ENCODE assay signal across 9 cellular contexts in genomic region chr12:92745874-92746553, GRCh38.
DNase-seq lines count a peak whose midpoint lies in the region; ATAC-seq and TF ChIP-seq lines count a peak whose summit lies in the region.
"Had no signal": no experiment of that assay in that cellular context is flagged by ENCODE, and none has a peak within 500 bp of the region (broad histone marks: within the 10 kb centered on the region; RNA-seq: fewer than 3 reads in every experiment).

No MANE protein-coding gene starts in this region.

- no peaks in the 10 kb centered on the region for H3K9me3 ChIP-seq in RWPE2 (ENCODE audit: severe bottlenecking)

- peak overlapping the region; percentile 71 for H3K27ac ChIP-seq in RWPE2 (ENCODE audit: poor library complexity, severe bottlenecking)

- no peak overlapping the region for H3K4me3 ChIP-seq in RWPE2 (ENCODE audit: severe bottlenecking)

- DNase-seq in C1 segment of cervical spinal cord (lab: John Stamatoyannopoulos, UW) (peak in 9 of 14 donors; percentile 11 to 88 (median 37)), RWPE2 (ENCODE audit: low spot score) (peak; percentile 88), foreskin melanocyte (peak; percentile 34), posterior cingulate gyrus (peak in 8 of 10 donors; percentile 21 to 94 (median 70))
- DNase-seq: effector memory CD4-positive, alpha-beta T cell had no signal

- H3K4me1 ChIP-seq in RWPE2 (ENCODE audit: insufficient read depth, poor library complexity, severe bottlenecking): peaks cover 20% of the 10 kb centered on the region

- H3K36me3 ChIP-seq in RWPE2 (ENCODE audit: low read depth): no peaks in the 10 kb centered on the region

- ATAC-seq in RWPE2 (ENCODE audit: low read depth) (peak; percentile 100), GM19397 (IDR thresholded peaks at IDR 0.05; ENCODE audit: unreplicated experiment) (no peak), GM18909 (IDR thresholded peaks at IDR 0.05; ENCODE audit: poor library complexity, unreplicated experiment) (no peak), HG03378 (IDR thresholded peaks at IDR 0.05; ENCODE audit: unreplicated experiment) (no peak), HG02870 (IDR thresholded peaks at IDR 0.05; ENCODE audit: unreplicated experiment) (no peak)

- intact Hi-C loops in posterior cingulate gyrus (cut with DNase I): no loop called here

- no peak for TF ChIP-seq CTCF in RWPE2 (IDR thresholded peaks at IDR 0.05; ENCODE audit: poor library complexity, severe bottlenecking)

- H3K27me3 ChIP-seq in RWPE2 (ENCODE audit: insufficient read depth, poor library complexity, severe bottlenecking): no peaks in the 10 kb centered on the region

Comparison
In these comparisons a context has a peak if more than half of its experiments do, and no peak if none do; other contexts are left out.
1. DNase-seq: peak in every context shown above with its lines; median percentile 88 in RWPE2; 70 in posterior cingulate gyrus; 37 in C1 segment of cervical spinal cord; 34 in foreskin melanocyte.